ENCODE assay signal across 23 cellular contexts in genomic region chr6:127864701-127865100, GRCh38. TPM values are rescaled to one million over a fixed set of nuclear protein-coding genes. Genes with fewer than 3 reads are reported as not detected.
DNase-seq lines count a peak whose midpoint lies in the region; ATAC-seq, FAIRE-seq and TF ChIP-seq lines count a peak whose summit lies in the region.
"Had no signal": no experiment of that assay in that cellular context is flagged by ENCODE, and none has a peak within 500 bp of the region (broad histone marks: within the 10 kb centered on the region; RNA-seq: fewer than 3 reads in every experiment).

No MANE protein-coding gene starts in this region.

- no peak overlapping the region for H3K4me3 Mint-ChIP-seq in activated naive CD8-positive, alpha-beta T cell treated with anti-CD3 and anti-CD28 coated beads, Interleukin-2, amount 50 U/mL, for 24 hours
- H3K4me3 Mint-ChIP-seq: H9 had no signal

- TF ChIP-seq RAD21 in HepG2 (CRISPR knock-in tag; IDR thresholded peaks at IDR 0.05) = no peak

- TF ChIP-seq POLR2A in HepG2 (IDR thresholded peaks at IDR 0.05; ENCODE audit: insufficient read depth in 1 of 2, low read depth in 2 of 2, low read length in 2 of 2) (no peak), right lobe of liver (IDR thresholded peaks at IDR 0.05) (no peak)

- no peaks in the 10 kb centered on the region for H3K9me3 Mint-ChIP-seq in activated naive CD8-positive, alpha-beta T cell treated with anti-CD3 and anti-CD28 coated beads, Interleukin-2, amount 50 U/mL, for 24 hours
- H3K9me3 Mint-ChIP-seq: H9 had no signal

- intact Hi-C loops in HepG2 (cut with micrococcal nuclease; ENCODE audit: unreplicated experiment) (no loop called here), right lobe of liver (cut with DNase I) (no loop called here), posterior cingulate gyrus (cut with DNase I) (no loop called here)

- H3K36me3 Mint-ChIP-seq in activated naive CD8-positive, alpha-beta T cell treated with anti-CD3 and anti-CD28 coated beads, Interleukin-2, amount 50 U/mL, for 24 hours (ENCODE audit: low read depth) = peaks cover 6% of the 10 kb centered on the region

- peaks cover 10% of the 10 kb centered on the region for H3K4me1 ChIP-seq in HepG2 (ENCODE audit: insufficient read depth, low read length)
- H3K4me1 ChIP-seq in right lobe of liver = no peaks in the 10 kb centered on the region
- H3K4me1 ChIP-seq in small intestine (ENCODE audit: control insufficient read depth in 2 of 2, insufficient read depth in 1 of 2, low read depth in 1 of 2, low read length in 1 of 2) = no peaks in the 10 kb centered on the region
- H3K4me1 ChIP-seq: BLaER1 had no signal

- H3K27ac ChIP-seq in HepG2 (ENCODE audit: extremely low read length, insufficient read depth, low read length) (no peak overlapping the region), right lobe of liver (no peak overlapping the region), small intestine (ENCODE audit: low read depth in 1 of 2, low read length in 1 of 2) (no peak overlapping the region)
- H3K27ac ChIP-seq: BLaER1, KMS-11 had no signal

- no peak overlapping the region for H2AFZ ChIP-seq in HepG2 (ENCODE audit: low read length)

- no TSS peak for BruUV-seq in HepG2 (replicated peaks; lab: Mats Ljungman, UMichigan)

- H3K27me3 Mint-ChIP-seq in activated naive CD8-positive, alpha-beta T cell treated with anti-CD3 and anti-CD28 coated beads, Interleukin-2, amount 50 U/mL, for 24 hours = no peaks in the 10 kb centered on the region

- no peak overlapping the region for H3K4me2 ChIP-seq in HepG2 (ENCODE audit: low read depth, low read length)
- H3K4me2 ChIP-seq: BLaER1, KMS-11 had no signal

- TF ChIP-seq CTCF in HepG2 (CRISPR knock-in tag; IDR thresholded peaks at IDR 0.05) = no peak
- TF ChIP-seq CTCF in right lobe of liver (IDR thresholded peaks at IDR 0.05) = no peak

- peak overlapping the region; percentile 33 for H3K27ac Mint-ChIP-seq in activated naive CD8-positive, alpha-beta T cell treated with anti-CD3 and anti-CD28 coated beads, Interleukin-2, amount 50 U/mL, for 24 hours
- H3K27ac Mint-ChIP-seq: H9 had no signal

- FAIRE-seq in HepG2 (lab: Jason Lieb, UNC) (no peak), small intestine (lab: Jason Lieb, UNC) (no peak)
- FAIRE-seq: RCC 7860 had no signal

- no peaks in the 10 kb centered on the region for H3K27me3 ChIP-seq in HepG2 (ENCODE audit: control insufficient read depth in 1 of 2, insufficient read depth in 2 of 2, low read length in 2 of 2)
- H3K27me3 ChIP-seq in right lobe of liver = no peaks in the 10 kb centered on the region
- no peaks in the 10 kb centered on the region for H3K27me3 ChIP-seq in small intestine (ENCODE audit: control insufficient read depth in 2 of 2, insufficient read depth in 2 of 2, low read length in 2 of 2)
- H3K27me3 ChIP-seq: BLaER1 had no signal

- H3K36me3 ChIP-seq in HepG2 (replicated peaks in 1 of 2; ENCODE audit: control insufficient read depth in 1 of 2, insufficient read depth in 2 of 2, low read length in 2 of 2) (no peaks in the 10 kb centered on the region), right lobe of liver (no peaks in the 10 kb centered on the region), small intestine (ENCODE audit: control insufficient read depth in 2 of 2, insufficient read depth in 2 of 2, low read length in 2 of 2) (no peaks in the 10 kb centered on the region)
- H3K36me3 ChIP-seq: BLaER1 had no signal

- CTCF ChIA-PET in HepG2 (lab: Yijun Ruan, JAX; ENCODE audit: low intra/inter-chr PET ratio, low total read pairs) = no interaction called here

- peaks cover 66% of the 10 kb centered on the region for H3K4me1 Mint-ChIP-seq in activated naive CD8-positive, alpha-beta T cell treated with anti-CD3 and anti-CD28 coated beads, Interleukin-2, amount 50 U/mL, for 24 hours
- H3K4me1 Mint-ChIP-seq: H9 had no signal

- ATAC-seq in HepG2 (peak; percentile 76), right lobe of liver (no peak)
- ATAC-seq in activated naive CD8-positive, alpha-beta T cell treated with anti-CD3 and anti-CD28 coated beads, Interleukin-2, amount 50 U/mL, for 24 hours = no peak
- ATAC-seq: Right ventricle myocardium inferior had no signal

- WGBS in HepG2 (ENCODE audit: low lambda C conversion rate) = 2% methylated on average over 2 of the region's 2 CpGs
- 52% methylated on average over 2 of the region's 2 CpGs for WGBS in right lobe of liver (ENCODE audit: insufficient coverage, low coverage, low lambda C conversion rate, missing lambda C conversion rate)
- WGBS in small intestine, 3 donors = 20 to 57% (median 27%) methylated on average over 2 of the region's 2 CpGs

- in situ Hi-C loops in HepG2 (cut with HindIII; ENCODE audit: extremely low pct_ligation_motif_present, low pct_unique_long_range_greater_than_20kb) = loop anchor here (10.0 kb wide), 1 partner anchor 670 kb away; no protein-coding TSS in a partner anchor

- H3K9me3 ChIP-seq in HepG2 (ENCODE audit: low read length) (no peaks in the 10 kb centered on the region), right lobe of liver (no peaks in the 10 kb centered on the region), small intestine (ENCODE audit: control insufficient read depth, low read depth) (no peaks in the 10 kb centered on the region)
- H3K9me3 ChIP-seq: BLaER1 had no signal

- no peaks in the 10 kb centered on the region for H4K20me1 ChIP-seq in HepG2 (ENCODE audit: insufficient read depth, low read length)
- H4K20me1 ChIP-seq: BLaER1 had no signal

- DNase-seq in HepG2 (ENCODE audit: low spot score) (peak; percentile 16), right lobe of liver (no peak), DMS53 treated with DMSO at 0.1 percent for 48 hours (lab: John Stamatoyannopoulos, UW; ENCODE audit: unreplicated experiment) (peak; percentile 78), small intestine (peak; percentile 36), NCI-H1048 (lab: John Stamatoyannopoulos, UW) (no peak), T-helper 1 cell (no peak), posterior cingulate gyrus (no peak)
- no peak for DNase-seq in activated naive CD8-positive, alpha-beta T cell treated with anti-CD3 and anti-CD28 coated beads, Interleukin-2, amount 50 U/mL, for 24 hours
- DNase-seq: DMS 273 treated with DMSO at 0.1 percent for 48 hours, GDM1, H9, NCI-H1436, NCI-H2029, NCI-H2171 treated with DMSO at 0.1 percent for 48 hours, NCI-H446 treated with DMSO at 0.1 percent for 48 hours, NCI-H69 had no signal

- H3K9ac ChIP-seq in HepG2 (ENCODE audit: insufficient read depth, low read depth, low read length) = no peak overlapping the region
- H3K9ac ChIP-seq: BLaER1, KMS-11 had no signal

- TF ChIP-seq EP300 in HepG2 (IDR thresholded peaks at IDR 0.05; ENCODE audit: low read depth in 2 of 2, low read length in 2 of 2) (no peak), HepG2 (CRISPR knock-in tag; IDR thresholded peaks at IDR 0.05; ENCODE audit: borderline replicate concordance) (no peak)

- H3K4me3 ChIP-seq in HepG2 (replicated peaks in 1 of 3; ENCODE audit: insufficient read depth in 1 of 3, low read depth in 2 of 3, low read length in 3 of 3) = no peak overlapping the region
- no peak overlapping the region for H3K4me3 ChIP-seq in right lobe of liver
- no peak overlapping the region for H3K4me3 ChIP-seq in small intestine (ENCODE audit: low read depth in 1 of 2, low read length in 2 of 2)
- H3K4me3 ChIP-seq: BLaER1 had no signal

- POLR2A ChIA-PET in HepG2 (lab: Yijun Ruan, JAX) = no interaction called here

- no peaks in the 10 kb centered on the region for H3K79me2 ChIP-seq in HepG2 (ENCODE audit: insufficient read depth, low read length)

TF ChIP-seq in HepG2, 621 proteins besides CTCF, POLR2A, EP300 and RAD21 (continues in another document):
- TF ChIP-seq ZNF138 (CRISPR knock-in tag; IDR thresholded peaks at IDR 0.05; ENCODE audit: low read depth) (no peak), SOX5 (CRISPR knock-in tag; IDR thresholded peaks at IDR 0.05; ENCODE audit: borderline replicate concordance) (peak; percentile 39; the same call in 1 of the 2 replicates), ZNF83 (CRISPR knock-in tag; IDR thresholded peaks at IDR 0.05; ENCODE audit: borderline replicate concordance) (no peak), SOX6 (IDR thresholded peaks at IDR 0.05) (no peak), SOX6 (CRISPR knock-in tag; IDR thresholded peaks at IDR 0.05) (peak; percentile 51), SOX13 (IDR thresholded peaks at IDR 0.05) (no peak), SOX13 (CRISPR knock-in tag; conservative IDR thresholded peaks at IDR 0.05 in 1 of 2, IDR thresholded peaks at IDR 0.05 in 1 of 2) (peak in 1 of 2 experiments; percentile 40; a peak in 1 of 4 replicates)

RNA-seq across cellular contexts. Expression of gene THEMIS, which starts 36.2 kb away (rescaled TPM):
- not detected in 2 replicates for total RNA-seq in HepG2 (2016; rRNA removed; fragmentation: Illumina TruSeq; extraction: Trizol)
- not detected in 2 replicates for total RNA-seq in HepG2 (2016; cell fraction: cytosol; rRNA removed; fragmentation: Illumina TruSeq; extraction: Trizol; ENCODE audit: low read depth)
- total RNA-seq in HepG2 (2016; cell fraction: insoluble cytoplasmic fraction; rRNA removed; fragmentation: Illumina TruSeq; extraction: Trizol) = not detected in 2 replicates
- not detected in 2 replicates for total RNA-seq in HepG2 (2016; cell fraction: membrane; rRNA removed; fragmentation: Illumina TruSeq; extraction: Trizol)
- total RNA-seq in HepG2 (2016; cell fraction: nucleus; rRNA removed; fragmentation: Illumina TruSeq; extraction: Trizol) = not detected in 2 replicates
- not detected in 2 replicates for polyA plus RNA-seq in HepG2 (2011; rRNA removed)
- not detected in 2 replicates for polyA plus RNA-seq in HepG2 (2011; cell fraction: cytosol; rRNA removed)
- polyA plus RNA-seq in HepG2 (2011; cell fraction: nucleus; rRNA removed) = not detected in 2 replicates
- not detected in 2 replicates for polyA plus RNA-seq in HepG2 (2012)
- polyA plus RNA-seq in HepG2 (2016; cell fraction: cytosol; fragmentation: Illumina TruSeq; extraction: Trizol; ENCODE audit: low read depth) = not detected in 2 replicates
- polyA plus RNA-seq in HepG2 (2016; cell fraction: insoluble cytoplasmic fraction; fragmentation: Illumina TruSeq; extraction: Trizol; ENCODE audit: low read depth) = not detected in 2 replicates
- polyA plus RNA-seq in HepG2 (2016; cell fraction: membrane; fragmentation: Illumina TruSeq; extraction: Trizol; ENCODE audit: low read depth) = not detected in 2 replicates
- not detected in 2 replicates for polyA plus RNA-seq in HepG2 (2016; cell fraction: nucleus; fragmentation: Illumina TruSeq; extraction: Trizol; ENCODE audit: insufficient read depth, low read depth)
- not detected in 2 replicates for polyA minus RNA-seq in HepG2 (2011; rRNA and poly(A)+ RNA removed; ENCODE audit: low replicate concordance)
- polyA minus RNA-seq in HepG2 (2011; cell fraction: cytosol; rRNA and poly(A)+ RNA removed) = not detected in 2 replicates
- polyA minus RNA-seq in HepG2 (2011; cell fraction: nucleus; rRNA and poly(A)+ RNA removed) = not detected in 2 replicates
- under 1 TPM in 5 of 6 experiments, not detected in 1; 0.09 to 0.61 (median 0.17) TPM for total RNA-seq in right lobe of liver
- polyA plus RNA-seq in small intestine = 1 to 10 TPM in 1 of 3 donors, under 1 TPM in 2; 0.25 to 1.4 (median 0.45) TPM
- total RNA-seq: A673, Daoy, H9, M059J had no signal

Comparison
In these comparisons a context has a peak if more than half of its experiments do, and no peak if none do; other contexts are left out.
1. DNase-seq: peak in HepG2 (single experiment), DMS53 treated with DMSO at 0.1 percent for 48 hours (single experiment) and small intestine (single experiment); none in right lobe of liver (0 of 3), activated naive CD8-positive, alpha-beta T cell treated with anti-CD3 and anti-CD28 coated beads, Interleukin-2, amount 50 U/mL, for 24 hours (single experiment), NCI-H1048 (single experiment), T-helper 1 cell (0 of 5) and posterior cingulate gyrus (0 of 10).